Comparison of ENCODE assay signal across 11 cellular contexts in genomic region chr1:206703647-206704046, GRCh38. TPM values are rescaled to one million over a fixed set of nuclear protein-coding genes. Genes with fewer than 3 reads are reported as not detected.
DNase-seq lines count a peak whose midpoint lies in the region; ATAC-seq and TF ChIP-seq lines count a peak whose summit lies in the region.
"Had no signal": no experiment of that assay in that cellular context is flagged by ENCODE, and none has a peak within 500 bp of the region (broad histone marks: within the 10 kb centered on the region; RNA-seq: fewer than 3 reads in every experiment).

No MANE protein-coding gene starts in this region.

- intact Hi-C loops in activated CD4-positive, alpha-beta T cell treated with anti-CD3 and anti-CD28 coated beads for 36 hours (cut with DNase I, micrococcal nuclease) = loop anchor here (1.0 kb wide), 1 partner anchor 17 kb away; no protein-coding TSS in a partner anchor
- intact Hi-C loops in ovary (cut with DNase I) (no loop called here), Calu3 (cut with micrococcal nuclease; ENCODE audit: unreplicated experiment) (no loop called here)

- H3K36me3 Mint-ChIP-seq in activated CD4-positive, alpha-beta T cell treated with anti-CD3 and anti-CD28 coated beads for 36 hours (ENCODE audit: low read depth) = peaks cover 3% of the 10 kb centered on the region
- H3K36me3 Mint-ChIP-seq in Calu3 (ENCODE audit: insufficient read depth, unreplicated experiment) = peaks cover 4% of the 10 kb centered on the region

- H3K4me1 ChIP-seq in ovary (ENCODE audit: insufficient read depth) = peaks cover 27% of the 10 kb centered on the region

- ATAC-seq in activated CD4-positive, alpha-beta T cell treated with anti-CD3 and anti-CD28 coated beads for 36 hours = peak; percentile 84
- ATAC-seq: left lobe of liver had no signal

- 70 to 82% (median 79%) methylated on average over 5 of the region's 5 CpGs for WGBS in ovary, 3 donors

- H3K9me3 Mint-ChIP-seq in activated CD4-positive, alpha-beta T cell treated with anti-CD3 and anti-CD28 coated beads for 36 hours (ENCODE audit: low read depth) = no peaks in the 10 kb centered on the region
- no peaks in the 10 kb centered on the region for H3K9me3 Mint-ChIP-seq in Calu3 (ENCODE audit: low read depth, unreplicated experiment)

- H3K27ac Mint-ChIP-seq in activated CD4-positive, alpha-beta T cell treated with anti-CD3 and anti-CD28 coated beads for 36 hours = peak overlapping the region; percentile 87
- H3K27ac Mint-ChIP-seq in Calu3 (ENCODE audit: unreplicated experiment) = no peak overlapping the region

- TF ChIP-seq CTCF in ovary (IDR thresholded peaks at IDR 0.05) (no peak), Calu3 (IDR thresholded peaks at IDR 0.05; ENCODE audit: unreplicated experiment) (no peak)

- TF ChIP-seq POLR2A in ovary (IDR thresholded peaks at IDR 0.05) = no peak

- H3K4me3 ChIP-seq in ovary = no peak overlapping the region
- H3K4me3 ChIP-seq: cardiac muscle cell had no signal

- CTCF ChIA-PET in activated CD4-positive, alpha-beta T cell treated with anti-CD3 and anti-CD28 coated beads for 36 hours (lab: Charles Lee) = interaction anchor here (0.7 to 15.5 kb wide), 12 partner anchors 7 to 367 kb away, joined by 3 to 175 read pairs (median 5); no protein-coding TSS in a partner anchor
- CTCF ChIA-PET in Calu3 (lab: Charles Lee) = interaction anchor here (0.6 kb wide), 1 partner anchor 96 kb away, joined by 3 read pairs; no protein-coding TSS in a partner anchor

- peak; percentile 66 for DNase-seq in NK-92 treated with Interleukin-12 subunit alpha and Interleukin-12 subunit beta, amount 100 ng/mL, for 24 hours (lab: John Stamatoyannopoulos, UW)
- DNase-seq in NK-92 (lab: John Stamatoyannopoulos, UW; ENCODE audit: unreplicated experiment) (no peak), fibroblast of peridontal ligament (ENCODE audit: extremely low read depth) (peak; percentile 47), ovary (no peak), Calu3 (no peak), NCI-H187 (lab: John Stamatoyannopoulos, UW) (no peak)
- DNase-seq in activated CD4-positive, alpha-beta T cell treated with anti-CD3 and anti-CD28 coated beads for 36 hours = peak; percentile 81
- peak; percentile 49 for DNase-seq in stimulated activated naive CD4-positive, alpha-beta T cell treated with Interleukin-2 at 50 U/mL for 16 hours (lab: John Stamatoyannopoulos, UW)
- DNase-seq: NCI-H524 treated with DMSO at 0.1 percent for 48 hours had no signal

- H3K4me1 Mint-ChIP-seq in activated CD4-positive, alpha-beta T cell treated with anti-CD3 and anti-CD28 coated beads for 36 hours = peaks cover 89% of the 10 kb centered on the region
- H3K4me1 Mint-ChIP-seq in Calu3 (ENCODE audit: low read depth, unreplicated experiment) = peaks cover 70% of the 10 kb centered on the region

- H3K27me3 ChIP-seq in ovary = no peaks in the 10 kb centered on the region
- H3K27me3 ChIP-seq: cardiac muscle cell had no signal

- peak overlapping the region; percentile 50 for H3K4me3 Mint-ChIP-seq in activated CD4-positive, alpha-beta T cell treated with anti-CD3 and anti-CD28 coated beads for 36 hours
- H3K4me3 Mint-ChIP-seq in Calu3 (ENCODE audit: low read depth, unreplicated experiment) = no peak overlapping the region

- POLR2A ChIA-PET in activated CD4-positive, alpha-beta T cell treated with anti-CD3 and anti-CD28 coated beads for 36 hours (lab: Charles Lee) = interaction anchor here (0.9 to 1.1 kb wide), 2 partner anchors 14 to 16 kb away, joined by 5 to 6 read pairs; no protein-coding TSS in a partner anchor

- no peaks in the 10 kb centered on the region for H3K36me3 ChIP-seq in ovary
- H3K36me3 ChIP-seq: cardiac muscle cell had no signal

- H3K27me3 Mint-ChIP-seq in activated CD4-positive, alpha-beta T cell treated with anti-CD3 and anti-CD28 coated beads for 36 hours = no peaks in the 10 kb centered on the region
- no peaks in the 10 kb centered on the region for H3K27me3 Mint-ChIP-seq in Calu3 (ENCODE audit: unreplicated experiment)

- no peak overlapping the region for H3K27ac ChIP-seq in ovary

- no peak for TF ChIP-seq EP300 in ovary (IDR thresholded peaks at IDR 0.05)

- no peaks in the 10 kb centered on the region for H3K9me3 ChIP-seq in ovary

- BruUV-seq in Calu3 (replicated peaks; lab: Mats Ljungman, UMichigan) = no TSS peak

RNA-seq across cellular contexts. Expression of gene MAPKAPK2, which starts 18.9 kb away (rescaled TPM):
- total RNA-seq in activated CD4-positive, alpha-beta T cell treated with anti-CD3 and anti-CD28 coated beads for 36 hours = 10 to 100 TPM; 62.8 to 64.7 TPM
- total RNA-seq in ovary (10 to 100 TPM; 28.4 to 71.2 (median 66.2) TPM), Calu3 (2022) (93.7 and 96.2 TPM in 2 replicates)
- 10 to 100 TPM; 34.5 to 64.7 TPM for polyA plus RNA-seq in ovary

Comparison
In these comparisons a context has a peak if more than half of its experiments do, and no peak if none do; other contexts are left out.
1. DNase-seq: peak in NK-92 treated with Interleukin-12 subunit alpha and Interleukin-12 subunit beta, amount 100 ng/mL, for 24 hours (single experiment), activated CD4-positive, alpha-beta T cell treated with anti-CD3 and anti-CD28 coated beads for 36 hours (single experiment), fibroblast of peridontal ligament (single experiment) and stimulated activated naive CD4-positive, alpha-beta T cell treated with Interleukin-2 at 50 U/mL for 16 hours (single experiment); none in NK-92 (single experiment), ovary (0 of 5), Calu3 (single experiment) and NCI-H187 (0 of 2).
2. intact Hi-C loops: an anchor here in activated CD4-positive, alpha-beta T cell treated with anti-CD3 and anti-CD28 coated beads for 36 hours (1.0 kb wide); none called in ovary and Calu3.